Comparison of ENCODE assay signal across 1 cellular context in the genomic region with DNA sequence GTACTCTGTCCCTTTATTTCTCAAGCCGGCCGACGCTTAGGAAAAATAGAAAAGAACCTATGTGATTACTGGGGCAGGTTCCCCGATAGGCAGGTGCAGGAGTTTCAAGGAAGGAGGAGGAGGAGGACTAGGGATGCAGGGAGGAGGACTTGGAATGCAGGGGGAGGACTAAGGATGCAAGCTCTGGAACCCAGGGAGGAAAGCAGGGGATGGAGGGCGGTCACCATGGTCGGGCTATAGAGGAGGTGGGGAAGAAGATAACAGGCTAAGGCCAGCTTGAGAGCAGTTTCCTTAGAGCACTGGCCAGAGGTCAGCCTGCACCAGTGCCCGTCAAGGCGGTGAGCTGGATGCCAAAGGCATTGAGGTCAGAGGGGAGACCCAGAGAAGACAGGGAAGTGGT.
TF ChIP-seq lines count a peak whose summit lies in the region.

No MANE protein-coding gene starts in this region.

TF ChIP-seq in IMR-90, 13 proteins besides CTCF, POLR2A, EP300 and RAD21:
- TF ChIP-seq, protein P1, sequence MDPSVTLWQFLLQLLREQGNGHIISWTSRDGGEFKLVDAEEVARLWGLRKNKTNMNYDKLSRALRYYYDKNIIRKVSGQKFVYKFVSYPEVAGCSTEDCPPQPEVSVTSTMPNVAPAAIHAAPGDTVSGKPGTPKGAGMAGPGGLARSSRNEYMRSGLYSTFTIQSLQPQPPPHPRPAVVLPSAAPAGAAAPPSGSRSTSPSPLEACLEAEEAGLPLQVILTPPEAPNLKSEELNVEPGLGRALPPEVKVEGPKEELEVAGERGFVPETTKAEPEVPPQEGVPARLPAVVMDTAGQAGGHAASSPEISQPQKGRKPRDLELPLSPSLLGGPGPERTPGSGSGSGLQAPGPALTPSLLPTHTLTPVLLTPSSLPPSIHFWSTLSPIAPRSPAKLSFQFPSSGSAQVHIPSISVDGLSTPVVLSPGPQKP (IDR thresholded peaks at IDR 0.05; ENCODE audit: borderline replicate concordance, low read depth, low read length) = no peak
- TF ChIP-seq BHLHE40 (IDR thresholded peaks at IDR 0.05; ENCODE audit: low read depth, low read length) = no peak
- TF ChIP-seq SMC3 (IDR thresholded peaks at IDR 0.05; ENCODE audit: low read depth, low read length) = no peak
- TF ChIP-seq RFX5 (IDR thresholded peaks at IDR 0.05; ENCODE audit: low read depth, low read length) = no peak
- TF ChIP-seq MAFK (IDR thresholded peaks at IDR 0.05; ENCODE audit: low read depth, low read length) = no peak
- no peak for TF ChIP-seq MAZ (IDR thresholded peaks at IDR 0.05; ENCODE audit: borderline replicate concordance, low read depth, low read length)
- TF ChIP-seq CHD1 (IDR thresholded peaks at IDR 0.05; ENCODE audit: low read depth, low read length) = no peak
- TF ChIP-seq, protein P2, sequence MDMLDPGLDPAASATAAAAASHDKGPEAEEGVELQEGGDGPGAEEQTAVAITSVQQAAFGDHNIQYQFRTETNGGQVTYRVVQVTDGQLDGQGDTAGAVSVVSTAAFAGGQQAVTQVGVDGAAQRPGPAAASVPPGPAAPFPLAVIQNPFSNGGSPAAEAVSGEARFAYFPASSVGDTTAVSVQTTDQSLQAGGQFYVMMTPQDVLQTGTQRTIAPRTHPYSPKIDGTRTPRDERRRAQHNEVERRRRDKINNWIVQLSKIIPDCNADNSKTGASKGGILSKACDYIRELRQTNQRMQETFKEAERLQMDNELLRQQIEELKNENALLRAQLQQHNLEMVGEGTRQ (IDR thresholded peaks at IDR 0.05; ENCODE audit: low read depth, low read length) = no peak
- no peak for TF ChIP-seq RCOR1 (IDR thresholded peaks at IDR 0.05; ENCODE audit: insufficient replicate concordance, low read length)
- TF ChIP-seq MXI1 (IDR thresholded peaks at IDR 0.05; ENCODE audit: borderline replicate concordance, low read depth, low read length) = no peak
- no peak for TF ChIP-seq FOS (IDR thresholded peaks at IDR 0.05; ENCODE audit: low read depth, low read length)
- TF ChIP-seq CEBPB (IDR thresholded peaks at IDR 0.05; ENCODE audit: low read depth, low read length) = no peak
- no peak for TF ChIP-seq NFE2L2 (IDR thresholded peaks at IDR 0.05; ENCODE audit: low read depth, low read length)
